In genomic region chr5:119291056-119291455, GRCh38 we compare ENCODE assay signal across 14 cellular contexts.
A peak's percentile ranks its signal among the peaks of the same experiment; 100 is the strongest.
DNase-seq lines count a peak whose midpoint lies in the region; ATAC-seq and TF ChIP-seq lines count a peak whose summit lies in the region.
"Had no signal": no experiment of that assay in that cellular context is flagged by ENCODE, and none has a peak within 500 bp of the region (broad histone marks: within the 10 kb centered on the region; RNA-seq: fewer than 3 reads in every experiment).

No MANE protein-coding gene starts in this region.

- POLR2A ChIA-PET in HEK293T (lab: Yijun Ruan, JAX): interaction anchor here (1.4 to 2.2 kb wide), 3 partner anchors 9 to 303 kb away, joined by 4 to 12 read pairs (median 5); no protein-coding TSS in a partner anchor

- CTCF ChIA-PET in HEK293T (lab: Yijun Ruan, JAX): interaction anchor here (1.2 kb wide), 1 partner anchor 22 kb away, joined by 5 read pairs; no protein-coding TSS in a partner anchor

- DNase-seq in NCI-H1417 (lab: John Stamatoyannopoulos, UW) (peak in 2 of 3 experiments; percentile 54 to 82), NCI-H1417 treated with DMSO at 0.1 percent for 48 hours (lab: John Stamatoyannopoulos, UW) (no peak), HEK293T (ENCODE audit: extremely low spot score) (no peak), natural killer cell (no peak), SHP77 treated with DMSO at 0.1 percent for 48 hours (lab: John Stamatoyannopoulos, UW) (no peak), NK-92 (lab: John Stamatoyannopoulos, UW; ENCODE audit: unreplicated experiment) (no peak)
- DNase-seq in activated T-helper 2 cell treated with anti-CD3 and anti-CD28 coated beads, Interferon-gamma antibody, Interleukin-2, Interleukin-4, amounts not matched to agents 10 μg/mL and 5 μg/mL and 100 μg/mL, durations not matched to agents 14 hours and 24 hours and 36 hours (ENCODE audit: low spot score): no peak
- DNase-seq: effector CD8-positive, alpha-beta T cell; MG63; NCI-H226; nephron progenitor cell; PC-9; transverse colon had no signal

- intact Hi-C loops in activated T-helper 2 cell treated with anti-CD3 and anti-CD28 coated beads, Interferon-gamma antibody, Interleukin-2, Interleukin-4, amounts not matched to agents 10 μg/mL and 5 μg/mL and 100 μg/mL, durations not matched to agents 14 hours and 24 hours and 36 hours (cut with micrococcal nuclease): no loop called here
- intact Hi-C loops in natural killer cell (cut with micrococcal nuclease): no loop called here

- no peak overlapping the region for H3K4me3 Mint-ChIP-seq in activated T-helper 2 cell treated with anti-CD3 and anti-CD28 coated beads, Interferon-gamma antibody, Interleukin-2, Interleukin-4, amounts not matched to agents 10 μg/mL and 5 μg/mL and 100 μg/mL, durations not matched to agents 14 hours and 24 hours and 36 hours (ENCODE audit: low read depth)
- no peak overlapping the region for H3K4me3 Mint-ChIP-seq in natural killer cell
- H3K4me3 Mint-ChIP-seq: nephron progenitor cell had no signal

- peak overlapping the region; percentile 34 for H3K27ac Mint-ChIP-seq in activated T-helper 2 cell treated with anti-CD3 and anti-CD28 coated beads, Interferon-gamma antibody, Interleukin-2, Interleukin-4, amounts not matched to agents 10 μg/mL and 5 μg/mL and 100 μg/mL, durations not matched to agents 14 hours and 24 hours and 36 hours
- H3K27ac Mint-ChIP-seq in natural killer cell: peak overlapping the region; percentile 89

- TF ChIP-seq CTCF in natural killer cell (IDR thresholded peaks at IDR 0.05): no peak

- no peak for ATAC-seq in natural killer cell
- ATAC-seq in HG03457 (IDR thresholded peaks at IDR 0.05; ENCODE audit: unreplicated experiment): no peak

- peaks cover 64% of the 10 kb centered on the region for H3K4me1 Mint-ChIP-seq in activated T-helper 2 cell treated with anti-CD3 and anti-CD28 coated beads, Interferon-gamma antibody, Interleukin-2, Interleukin-4, amounts not matched to agents 10 μg/mL and 5 μg/mL and 100 μg/mL, durations not matched to agents 14 hours and 24 hours and 36 hours (ENCODE audit: low read depth)
- peaks cover 77 to 79% of the 10 kb centered on the region in 2 donors for H3K4me1 Mint-ChIP-seq in natural killer cell

- H3K27me3 Mint-ChIP-seq in activated T-helper 2 cell treated with anti-CD3 and anti-CD28 coated beads, Interferon-gamma antibody, Interleukin-2, Interleukin-4, amounts not matched to agents 10 μg/mL and 5 μg/mL and 100 μg/mL, durations not matched to agents 14 hours and 24 hours and 36 hours (ENCODE audit: low read depth): no peaks in the 10 kb centered on the region
- H3K27me3 Mint-ChIP-seq in natural killer cell (ENCODE audit: low read depth in 2 of 2): no peaks in the 10 kb centered on the region

- peaks cover 11% of the 10 kb centered on the region for H3K9me3 Mint-ChIP-seq in activated T-helper 2 cell treated with anti-CD3 and anti-CD28 coated beads, Interferon-gamma antibody, Interleukin-2, Interleukin-4, amounts not matched to agents 10 μg/mL and 5 μg/mL and 100 μg/mL, durations not matched to agents 14 hours and 24 hours and 36 hours
- H3K9me3 Mint-ChIP-seq in natural killer cell: peaks cover 2% of the 10 kb centered on the region in 2 donors

- H3K36me3 Mint-ChIP-seq in activated T-helper 2 cell treated with anti-CD3 and anti-CD28 coated beads, Interferon-gamma antibody, Interleukin-2, Interleukin-4, amounts not matched to agents 10 μg/mL and 5 μg/mL and 100 μg/mL, durations not matched to agents 14 hours and 24 hours and 36 hours (ENCODE audit: low read depth): peaks cover 46% of the 10 kb centered on the region
- H3K36me3 Mint-ChIP-seq in natural killer cell: no peaks in the 10 kb centered on the region

TF ChIP-seq in HEK293T, 16 proteins besides CTCF, POLR2A, EP300 and RAD21:
- TF ChIP-seq L3MBTL2 (conservative IDR thresholded peaks at IDR 0.05) (no peak), ELF4 (IDR thresholded peaks at IDR 0.05) (no peak), FOXM1 (IDR thresholded peaks at IDR 0.05; ENCODE audit: borderline replicate concordance) (no peak), PKNOX1 (IDR thresholded peaks at IDR 0.05) (0 out of 2 replicates have a peak, but pooled peaks have one; percentile 17)

Comparison
In these comparisons a context has a peak if more than half of its experiments do, and no peak if none do; other contexts are left out.
1. DNase-seq: peak in NCI-H1417 (2 of 3); none in NCI-H1417 treated with DMSO at 0.1 percent for 48 hours (single experiment), HEK293T (single experiment), activated T-helper 2 cell treated with anti-CD3 and anti-CD28 coated beads, Interferon-gamma antibody, Interleukin-2, Interleukin-4, amounts not matched to agents 10 μg/mL and 5 μg/mL and 100 μg/mL, durations not matched to agents 14 hours and 24 hours and 36 hours (single experiment), natural killer cell (single experiment), SHP77 treated with DMSO at 0.1 percent for 48 hours (single experiment) and NK-92 (single experiment).